Comparison of ENCODE assay signal across 21 cellular contexts in the genomic region with DNA sequence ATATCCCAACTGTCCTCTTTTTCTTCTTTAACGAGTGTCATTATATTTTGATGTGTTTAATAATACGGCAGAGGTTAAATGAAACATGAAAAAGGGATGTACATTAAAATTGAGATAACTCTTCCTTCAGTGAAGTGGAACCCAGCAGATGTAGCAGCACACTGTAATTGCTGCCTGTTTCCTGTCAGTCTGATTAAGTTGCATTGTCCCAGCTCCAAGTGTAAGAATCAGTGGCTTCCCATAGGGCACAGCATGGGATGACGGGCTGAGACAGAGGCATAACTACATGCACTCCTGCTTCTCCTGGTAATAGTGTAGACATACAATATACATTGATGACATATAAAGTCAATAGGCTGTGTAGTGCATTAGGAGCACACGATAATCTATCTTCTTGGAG.
DNase-seq lines count a peak whose midpoint lies in the region; ATAC-seq and TF ChIP-seq lines count a peak whose summit lies in the region.
"Had no signal": no experiment of that assay in that cellular context is flagged by ENCODE, and none has a peak within 500 bp of the region (broad histone marks: within the 10 kb centered on the region; RNA-seq: fewer than 3 reads in every experiment).

No MANE protein-coding gene starts in this region.

- no peaks in the 10 kb centered on the region for H4K20me1 ChIP-seq in osteoblast (ENCODE audit: insufficient read depth, low read length)

- H3K4me1 ChIP-seq in osteoblast (ENCODE audit: insufficient read depth, low read length), result peaks cover 12% of the 10 kb centered on the region

- H3K27ac Mint-ChIP-seq in chondrocyte (ENCODE audit: unreplicated experiment), result peak overlapping the region; percentile 58
- H3K27ac Mint-ChIP-seq: activated CD8-positive, alpha-beta T cell treated with anti-CD3 and anti-CD28 coated beads, Interleukin-2, amount 10 ng/mL, durations not matched to agents 7 days and 5 days; activated naive CD8-positive, alpha-beta T cell treated with anti-CD3 and anti-CD28 coated beads, Interleukin-2, amount 10 ng/mL, durations not matched to agents 7 days and 5 days; activated T-helper 1 cell treated with anti-CD3 and anti-CD28 coated beads, Interleukin-12 subunit alpha, Interleukin-12 subunit beta, Interleukin-2, Interleukin-4 antibody, amounts not matched to agents 30 ng/mL and 10 ng/mL and 1 ng/mL, durations not matched to agents 14 hours and 24 hours and 36 hours; CD8-positive, alpha-beta T cell; memory B cell; T-cell had no signal

- ATAC-seq in HG02678 (IDR thresholded peaks at IDR 0.05; ENCODE audit: unreplicated experiment) (no peak), GM19452 (IDR thresholded peaks at IDR 0.05; ENCODE audit: unreplicated experiment) (no peak)
- ATAC-seq: activated CD8-positive, alpha-beta T cell treated with anti-CD3 and anti-CD28 coated beads, Interleukin-2, amount 10 ng/mL, durations not matched to agents 7 days and 5 days; CD8-positive, alpha-beta T cell; HepG2; T-cell had no signal

- peak; percentile 35 for DNase-seq in EH (ENCODE audit: low read depth)
- peak; percentile 13 for DNase-seq in NCI-H2081 treated with DMSO at 0.1 percent for 48 hours (lab: John Stamatoyannopoulos, UW)
- DNase-seq in chondrocyte (ENCODE audit: low spot score), result no peak
- DNase-seq in osteoblast (ENCODE audit: insufficient read length, low spot score, missing footprints), result no peak
- DNase-seq in stimulated activated CD4-positive, alpha-beta T cell treated with anti-CD3 and anti-CD28 coated beads, Interleukin-12 subunit alpha, Interleukin-12 subunit beta, amount 100 ng/mL, for 4 hours, result no peak
- DNase-seq: activated CD8-positive, alpha-beta T cell treated with anti-CD3 and anti-CD28 coated beads, Interleukin-2, amount 10 ng/mL, durations not matched to agents 7 days and 5 days; activated naive CD8-positive, alpha-beta T cell treated with anti-CD3 and anti-CD28 coated beads, Interleukin-2, amount 10 ng/mL, durations not matched to agents 7 days and 5 days; CD8-positive, alpha-beta T cell; dorsolateral prefrontal cortex; head of caudate nucleus; NCI-H2107; RPMI8226; stimulated activated naive CD4-positive, alpha-beta T cell treated with Interleukin-2 at 50 U/mL for 16 hours; T-cell had no signal

- no peak for TF ChIP-seq CTCF in chondrocyte (IDR thresholded peaks at IDR 0.05)
- no peak for TF ChIP-seq CTCF in osteoblast (IDR thresholded peaks at IDR 0.05; ENCODE audit: extremely low read depth, low read depth, low read length)

- H3K4me3 ChIP-seq in osteoblast (ENCODE audit: insufficient read depth, low read length), result no peak overlapping the region
- H3K4me3 ChIP-seq: dorsolateral prefrontal cortex, MG63 had no signal

- no peaks in the 10 kb centered on the region for H3K9me3 ChIP-seq in osteoblast (ENCODE audit: low read depth, low read length)
- H3K9me3 ChIP-seq: MG63 had no signal

- H2AFZ ChIP-seq in osteoblast (ENCODE audit: low read length), result no peak overlapping the region

- no peaks in the 10 kb centered on the region for H3K79me2 ChIP-seq in osteoblast (ENCODE audit: insufficient read depth, low read length)

- H3K27ac ChIP-seq in osteoblast (ENCODE audit: low read depth, low read length), result no peak overlapping the region
- H3K27ac ChIP-seq: dorsolateral prefrontal cortex had no signal

- H3K4me1 Mint-ChIP-seq in chondrocyte (ENCODE audit: low read depth), result peaks cover 15% of the 10 kb centered on the region
- H3K4me1 Mint-ChIP-seq: activated naive CD8-positive, alpha-beta T cell treated with anti-CD3 and anti-CD28 coated beads, Interleukin-2, amount 10 ng/mL, durations not matched to agents 7 days and 5 days; T-cell had no signal

- H3K36me3 ChIP-seq in osteoblast (ENCODE audit: insufficient read depth, low read length), result no peaks in the 10 kb centered on the region
- H3K36me3 ChIP-seq: MG63 had no signal

- no peaks in the 10 kb centered on the region for H3K36me3 Mint-ChIP-seq in chondrocyte (ENCODE audit: low read depth)
- H3K36me3 Mint-ChIP-seq: activated naive CD8-positive, alpha-beta T cell treated with anti-CD3 and anti-CD28 coated beads, Interleukin-2, amount 10 ng/mL, durations not matched to agents 7 days and 5 days; CD8-positive, alpha-beta T cell; memory B cell; T-cell; type B pancreatic cell had no signal

- H3K4me2 ChIP-seq in osteoblast (ENCODE audit: insufficient read depth, low read length), result peak overlapping the region; percentile 26

- no peak overlapping the region for H3K4me3 Mint-ChIP-seq in chondrocyte (ENCODE audit: unreplicated experiment)
- H3K4me3 Mint-ChIP-seq: activated CD8-positive, alpha-beta T cell treated with anti-CD3 and anti-CD28 coated beads, Interleukin-2, amount 10 ng/mL, durations not matched to agents 7 days and 5 days; activated naive CD8-positive, alpha-beta T cell treated with anti-CD3 and anti-CD28 coated beads, Interleukin-2, amount 10 ng/mL, durations not matched to agents 7 days and 5 days; activated T-helper 1 cell treated with anti-CD3 and anti-CD28 coated beads, Interleukin-12 subunit alpha, Interleukin-12 subunit beta, Interleukin-2, Interleukin-4 antibody, amounts not matched to agents 30 ng/mL and 10 ng/mL and 1 ng/mL, durations not matched to agents 14 hours and 24 hours and 36 hours; CD8-positive, alpha-beta T cell; memory B cell; T-cell; type B pancreatic cell had no signal

- H3K27me3 ChIP-seq in osteoblast (ENCODE audit: insufficient read depth, low read length), result no peaks in the 10 kb centered on the region
- H3K27me3 ChIP-seq: dorsolateral prefrontal cortex, MG63 had no signal

- no peaks in the 10 kb centered on the region for H3K27me3 Mint-ChIP-seq in chondrocyte (ENCODE audit: low read depth)
- H3K27me3 Mint-ChIP-seq: activated naive CD8-positive, alpha-beta T cell treated with anti-CD3 and anti-CD28 coated beads, Interleukin-2, amount 10 ng/mL, durations not matched to agents 7 days and 5 days; T-cell had no signal

- H3K9me3 Mint-ChIP-seq in chondrocyte (ENCODE audit: low read depth), result no peaks in the 10 kb centered on the region
- H3K9me3 Mint-ChIP-seq: activated T-helper 1 cell treated with anti-CD3 and anti-CD28 coated beads, Interleukin-12 subunit alpha, Interleukin-12 subunit beta, Interleukin-2, Interleukin-4 antibody, amounts not matched to agents 30 ng/mL and 10 ng/mL and 1 ng/mL, durations not matched to agents 14 hours and 24 hours and 36 hours; CD8-positive, alpha-beta T cell; memory B cell; type B pancreatic cell had no signal

Comparison
In these comparisons a context has a peak if more than half of its experiments do, and no peak if none do; other contexts are left out.
1. DNase-seq: peak in EH (single experiment) and NCI-H2081 treated with DMSO at 0.1 percent for 48 hours (single experiment); none in chondrocyte (single experiment), osteoblast (single experiment) and stimulated activated CD4-positive, alpha-beta T cell treated with anti-CD3 and anti-CD28 coated beads, Interleukin-12 subunit alpha, Interleukin-12 subunit beta, amount 100 ng/mL, for 4 hours (single experiment).